16 cellular contexts compared by ENCODE assay signal in genomic region chr12:26116829-26117228, GRCh38. TPM values are rescaled to one million over a fixed set of nuclear protein-coding genes. Genes with fewer than 3 reads are reported as not detected.
A peak's percentile ranks its signal among the peaks of the same experiment; 100 is the strongest.
DNase-seq lines count a peak whose midpoint lies in the region; ATAC-seq and TF ChIP-seq lines count a peak whose summit lies in the region.
"Had no signal": no experiment of that assay in that cellular context is flagged by ENCODE, and none has a peak within 500 bp of the region (broad histone marks: within the 10 kb centered on the region; RNA-seq: fewer than 3 reads in every experiment).

No MANE protein-coding gene starts in this region.

- peak; percentile 30 for DNase-seq in Caki2 (ENCODE audit: low read depth)
- peak; percentile 24 for DNase-seq in NAMALWA (ENCODE audit: low spot score)
- no peak for DNase-seq in dorsolateral prefrontal cortex
- DNase-seq in neural progenitor cell (ENCODE audit: low spot score): no peak
- no peak for DNase-seq in superior temporal gyrus (ENCODE audit: extremely low spot score)
- DNase-seq: activated CD4-positive, CD25-positive, alpha-beta regulatory T cell; activated naive CD4-positive, alpha-beta T cell treated with anti-CD3 and anti-CD28 coated beads, Interleukin-2, amount 10 ng/mL, durations not matched to agents 7 days and 5 days; central memory CD4-positive, alpha-beta T cell; left lung; NCI-H1417 treated with DMSO at 0.1 percent for 48 hours; SW 1271 had no signal

- H3F3A ChIP-seq in neural progenitor cell (ENCODE audit: low read depth): peaks cover 52% of the 10 kb centered on the region

- H3K36me3 Mint-ChIP-seq in neural progenitor cell: no peaks in the 10 kb centered on the region
- H3K36me3 Mint-ChIP-seq: activated naive CD4-positive, alpha-beta T cell treated with anti-CD3 and anti-CD28 coated beads, Interleukin-2, amount 10 ng/mL, durations not matched to agents 7 days and 5 days had no signal

- no peaks in the 10 kb centered on the region for H3K27me3 ChIP-seq in dorsolateral prefrontal cortex
- H3K27me3 ChIP-seq in rectal smooth muscle tissue (ENCODE audit: control insufficient read depth, insufficient read depth, low read length): no peaks in the 10 kb centered on the region
- H3K27me3 ChIP-seq in neural progenitor cell: peaks cover 100% of the 10 kb centered on the region

- H3K9me3 ChIP-seq in neural progenitor cell (ENCODE audit: low read depth): no peaks in the 10 kb centered on the region
- H3K9me3 ChIP-seq: left lung had no signal

- ATAC-seq in HG03175 (IDR thresholded peaks at IDR 0.05; ENCODE audit: unreplicated experiment) (no peak), HG02571 (IDR thresholded peaks at IDR 0.05; ENCODE audit: unreplicated experiment) (no peak)
- ATAC-seq: left lung had no signal

- intact Hi-C loops in dorsolateral prefrontal cortex (cut with DNase I): loop anchor here in 1 of 2 donors (10.0 kb wide), 1 partner anchor 162 kb away; the partner anchor contains the start of gene RASSF8

- no peaks in the 10 kb centered on the region for H3K79me2 ChIP-seq in neural progenitor cell (ENCODE audit: low read depth)

- H3K27ac ChIP-seq in dorsolateral prefrontal cortex (peak overlapping the region; percentile 7 to 100 (median 98)), rectal smooth muscle tissue (ENCODE audit: low read depth, low read length) (no peak overlapping the region), neural progenitor cell (no peak overlapping the region)
- H3K27ac ChIP-seq: epithelial cell of prostate, left lung had no signal

- no peaks in the 10 kb centered on the region for H3K9me3 Mint-ChIP-seq in neural progenitor cell
- H3K9me3 Mint-ChIP-seq: activated naive CD4-positive, alpha-beta T cell treated with anti-CD3 and anti-CD28 coated beads, Interleukin-2, amount 10 ng/mL, durations not matched to agents 7 days and 5 days had no signal

- peaks cover 19% of the 10 kb centered on the region for H4K20me1 ChIP-seq in neural progenitor cell (ENCODE audit: low read depth)

- H3K36me3 ChIP-seq in rectal smooth muscle tissue (ENCODE audit: control insufficient read depth, insufficient read depth, low read length): no peaks in the 10 kb centered on the region
- no peaks in the 10 kb centered on the region for H3K36me3 ChIP-seq in neural progenitor cell
- H3K36me3 ChIP-seq: left lung had no signal

- H3K4me2 ChIP-seq in neural progenitor cell: no peak overlapping the region

- H2AFZ ChIP-seq in neural progenitor cell (replicated peaks): no peak overlapping the region

- peaks cover 14% of the 10 kb centered on the region for H3K27me3 Mint-ChIP-seq in neural progenitor cell (ENCODE audit: insufficient read depth, low read depth)

- H3K27ac Mint-ChIP-seq in neural progenitor cell: no peak overlapping the region
- H3K27ac Mint-ChIP-seq: activated naive CD4-positive, alpha-beta T cell treated with anti-CD3 and anti-CD28 coated beads, Interleukin-2, amount 10 ng/mL, durations not matched to agents 7 days and 5 days had no signal

- H3K4me1 ChIP-seq in rectal smooth muscle tissue (ENCODE audit: control insufficient read depth, insufficient read depth, low read length): peaks cover 30% of the 10 kb centered on the region
- H3K4me1 ChIP-seq in neural progenitor cell: peaks cover 21% of the 10 kb centered on the region

- TF ChIP-seq CTCF in dorsolateral prefrontal cortex (IDR thresholded peaks at IDR 0.05 in 54 of 56, conservative IDR thresholded peaks at IDR 0.05 in 2 of 56; ENCODE audit: low read depth in 1 of 56, partially characterized antibody in 56 of 56): no peak
- TF ChIP-seq CTCF in neural progenitor cell (IDR thresholded peaks at IDR 0.05): no peak

- in situ Hi-C loops in Caki2 (cut with HindIII; ENCODE audit: low pct_unique_long_range_greater_than_20kb, low sequenced_read_pairs): no loop called here

- peaks cover 36% of the 10 kb centered on the region for H3K4me1 Mint-ChIP-seq in neural progenitor cell

- peak overlapping the region in 4 of 59 donors; percentile 3 to 73 (median 16) for H3K4me3 ChIP-seq in dorsolateral prefrontal cortex
- H3K4me3 ChIP-seq in rectal smooth muscle tissue (ENCODE audit: low read length): peak overlapping the region; percentile 3
- no peak overlapping the region for H3K4me3 ChIP-seq in neural progenitor cell
- H3K4me3 ChIP-seq: left lung had no signal

- no peak overlapping the region for H3K9ac ChIP-seq in rectal smooth muscle tissue (ENCODE audit: low read length)
- H3K9ac ChIP-seq in neural progenitor cell: no peak overlapping the region

- no peak overlapping the region for H3K4me3 Mint-ChIP-seq in neural progenitor cell
- H3K4me3 Mint-ChIP-seq: activated naive CD4-positive, alpha-beta T cell treated with anti-CD3 and anti-CD28 coated beads, Interleukin-2, amount 10 ng/mL, durations not matched to agents 7 days and 5 days had no signal

RNA-seq across cellular contexts. Expression of gene BHLHE41, which starts 8.0 kb away (rescaled TPM):
- 5.8 and 70.0 TPM in 2 replicates for total RNA-seq in Caki2 (2014; rRNA removed; shearing (Covaris generic); ENCODE audit: low replicate concordance)
- total RNA-seq in dorsolateral prefrontal cortex (100 to 1,000 TPM in 109 of 120 experiments, 10 to 100 TPM in 11; 75.0 to 217 (median 136) TPM), neural progenitor cell (ENCODE audit: low replicate concordance) (0.12 TPM in 1 of 2 replicates, not detected in the other)
- total RNA-seq: OCI-LY7 had no signal

Comparison
In these comparisons a context has a peak if more than half of its experiments do, and no peak if none do; other contexts are left out.
1. DNase-seq: peak in Caki2 (single experiment) and NAMALWA (single experiment); none in dorsolateral prefrontal cortex (0 of 10), neural progenitor cell (single experiment) and superior temporal gyrus (single experiment).
2. H3K27ac ChIP-seq: peak in dorsolateral prefrontal cortex (59 of 59); none in rectal smooth muscle tissue (single experiment) and neural progenitor cell (single experiment).